Comparison of ENCODE assay signal across 9 cellular contexts in genomic region chr11:2768471-2769408, GRCh38.
DNase-seq lines count a peak whose midpoint lies in the region; ATAC-seq, FAIRE-seq and TF ChIP-seq lines count a peak whose summit lies in the region.
"Had no signal": no experiment of that assay in that cellular context is flagged by ENCODE, and none has a peak within 500 bp of the region (broad histone marks: within the 10 kb centered on the region; RNA-seq: fewer than 3 reads in every experiment).

No MANE protein-coding gene starts in this region.

- H2BK12ac ChIP-seq in neuronal stem cell (ENCODE audit: low read length), result no peak overlapping the region

- no peak overlapping the region for H3K27ac Mint-ChIP-seq in endodermal cell

- H3K4me2 ChIP-seq in neuronal stem cell (ENCODE audit: insufficient read depth, low read length, poor library complexity, severe bottlenecking), result no peak overlapping the region

- H3K4me1 Mint-ChIP-seq in endodermal cell, result no peaks in the 10 kb centered on the region

- H3K14ac ChIP-seq in neuronal stem cell (ENCODE audit: low read length), result peak overlapping the region; percentile 44

- peak overlapping the region; percentile 68 for H3K18ac ChIP-seq in neuronal stem cell (ENCODE audit: low read length)

- peak overlapping the region; percentile 7 for H2BK120ac ChIP-seq in neuronal stem cell (ENCODE audit: low read depth, low read length)

- H3K27ac ChIP-seq in endodermal cell (ENCODE audit: low read depth, low read length) (no peak overlapping the region), neuronal stem cell (replicated peaks; ENCODE audit: low read length) (no peak overlapping the region)

- no peaks in the 10 kb centered on the region for H3K79me1 ChIP-seq in neuronal stem cell (ENCODE audit: low read depth, low read length)

- no peak overlapping the region for H4K8ac ChIP-seq in neuronal stem cell (ENCODE audit: low read depth, low read length)

- H2AK5ac ChIP-seq in neuronal stem cell (ENCODE audit: low read depth, low read length), result no peak overlapping the region

- no peak overlapping the region for H3K4ac ChIP-seq in neuronal stem cell (ENCODE audit: low read length)

- H3K27me3 Mint-ChIP-seq in endodermal cell (ENCODE audit: insufficient read depth), result peaks cover 75% of the 10 kb centered on the region

- H3K36me3 ChIP-seq in endodermal cell (ENCODE audit: control insufficient read depth, insufficient read depth, low read length) (no peaks in the 10 kb centered on the region), neuronal stem cell (replicated peaks in 1 of 2; ENCODE audit: control insufficient read depth in 2 of 2, insufficient read depth in 2 of 2, low read length in 2 of 2) (peaks cover 0 to 1% of the 10 kb centered on the region in 2 donors)

- ATAC-seq in HG02938 (IDR thresholded peaks at IDR 0.05; ENCODE audit: unreplicated experiment), result no peak
- ATAC-seq in GM19397 (IDR thresholded peaks at IDR 0.05; ENCODE audit: unreplicated experiment), result no peak

- H2BK15ac ChIP-seq in neuronal stem cell (ENCODE audit: low read length), result no peak overlapping the region

- peak overlapping the region; percentile 68 for H4K91ac ChIP-seq in neuronal stem cell (ENCODE audit: low read depth, low read length, poor library complexity)

- H2BK5ac ChIP-seq in neuronal stem cell (ENCODE audit: low read length), result no peak overlapping the region

- no peak overlapping the region for H3K4me3 Mint-ChIP-seq in endodermal cell

- H3K9me3 Mint-ChIP-seq in endodermal cell, result no peaks in the 10 kb centered on the region

- H3K9ac ChIP-seq in endodermal cell (ENCODE audit: extremely low read depth, low read length, poor library complexity, severe bottlenecking) (no peak overlapping the region), neuronal stem cell (ENCODE audit: low read depth, low read length, poor library complexity) (peak overlapping the region; percentile 61)

- peak; percentile 79 for FAIRE-seq in RCC 7860 (lab: Jason Lieb, UNC)

- no peak overlapping the region for H3K4me3 ChIP-seq in endodermal cell (ENCODE audit: low read length)
- H3K4me3 ChIP-seq in neuronal stem cell (ENCODE audit: low read length in 2 of 2), result no peak overlapping the region

- H3K27me3 ChIP-seq in endodermal cell (ENCODE audit: control insufficient read depth, insufficient read depth, low read length, poor library complexity, severe bottlenecking), result peaks cover 20% of the 10 kb centered on the region
- peaks cover 0 to 29% (median 0%) of the 10 kb centered on the region in 3 experiments for H3K27me3 ChIP-seq in neuronal stem cell (ENCODE audit: control insufficient read depth in 3 of 3, insufficient read depth in 3 of 3, low read depth in 1 of 3, low read length in 3 of 3)

- no peak for TF ChIP-seq CTCF in endodermal cell (conservative IDR thresholded peaks at IDR 0.05)

- peak overlapping the region; percentile 8 for H3K23ac ChIP-seq in neuronal stem cell (ENCODE audit: low read depth, low read length, poor library complexity)

- DNase-seq in Daoy (ENCODE audit: low read depth) (peak; percentile 88), RCC 7860 (ENCODE audit: low spot score) (peak; percentile 80), endodermal cell (peak; percentile 30), neuronal stem cell (ENCODE audit: low spot score) (no peak), NCI-H2081 treated with DMSO at 0.1 percent for 48 hours (lab: John Stamatoyannopoulos, UW) (no peak), cerebellum (ENCODE audit: low spot score) (no peak)
- DNase-seq: NCI-H524 had no signal

- WGBS in endodermal cell (ENCODE audit: insufficient coverage in 1 of 2, insufficient read length in 1 of 2), 2 experiments, result 87 to 96% methylated on average over 9 to 14 of the region's 14 CpGs
- WGBS in neuronal stem cell (ENCODE audit: extremely low coverage in 2 of 2, insufficient read length in 2 of 2, insufficient replicate concordance in 1 of 2), 2 donors, result no CpG with 5 or more reads among the region's 14 CpGs

- H3K4me1 ChIP-seq in endodermal cell (ENCODE audit: control insufficient read depth, insufficient read depth, low read length), result no peaks in the 10 kb centered on the region
- peaks cover 0 to 2% of the 10 kb centered on the region in 2 donors for H3K4me1 ChIP-seq in neuronal stem cell (ENCODE audit: control insufficient read depth in 2 of 2, insufficient read depth in 1 of 2, low read depth in 1 of 2, low read length in 2 of 2)

- H3K9me3 ChIP-seq in endodermal cell (ENCODE audit: control insufficient read depth, low read length) (no peaks in the 10 kb centered on the region), neuronal stem cell (replicated peaks in 1 of 2; ENCODE audit: control insufficient read depth in 2 of 2, insufficient read depth in 1 of 2, low read depth in 1 of 2, low read length in 2 of 2) (no peaks in the 10 kb centered on the region)

- no peak overlapping the region for H2AFZ ChIP-seq in neuronal stem cell (ENCODE audit: low read length)

- H3K36me3 Mint-ChIP-seq in endodermal cell (ENCODE audit: low read depth), result no peaks in the 10 kb centered on the region

Comparison
In these comparisons a context has a peak if more than half of its experiments do, and no peak if none do; other contexts are left out.
1. DNase-seq: peak in Daoy (single experiment), RCC 7860 (single experiment) and endodermal cell (single experiment); none in neuronal stem cell (single experiment), NCI-H2081 treated with DMSO at 0.1 percent for 48 hours (single experiment) and cerebellum (single experiment).